9 cellular contexts compared by ENCODE assay signal in the genomic region with DNA sequence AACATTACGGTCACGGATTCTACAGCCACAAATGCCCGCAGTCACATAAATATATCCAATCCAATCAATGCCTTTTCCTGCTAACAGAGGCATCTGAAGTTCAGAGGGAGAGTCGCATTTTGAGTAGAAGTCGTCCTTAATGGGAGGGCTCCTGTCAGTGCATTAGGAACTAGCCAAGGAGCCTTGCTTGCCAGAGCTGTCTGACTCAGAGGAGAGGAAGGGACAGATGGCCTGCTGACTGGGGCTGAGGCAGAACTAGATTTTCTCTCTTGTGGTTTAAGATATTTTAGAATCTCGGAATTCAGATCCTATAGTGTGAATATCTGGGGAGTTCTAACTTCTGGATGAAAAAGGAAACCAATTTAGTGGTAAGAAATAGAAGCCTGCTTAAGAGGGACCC. TPM values are rescaled to one million over a fixed set of nuclear protein-coding genes. Genes with fewer than 3 reads are reported as not detected.
A peak's percentile ranks its signal among the peaks of the same experiment; 100 is the strongest.
DNase-seq lines count a peak whose midpoint lies in the region; ATAC-seq and TF ChIP-seq lines count a peak whose summit lies in the region.
"Had no signal": no experiment of that assay in that cellular context is flagged by ENCODE, and none has a peak within 500 bp of the region (broad histone marks: within the 10 kb centered on the region; RNA-seq: fewer than 3 reads in every experiment).

No MANE protein-coding gene starts in this region.

- H3K36me3 Mint-ChIP-seq in activated T-cell treated with anti-CD3 and anti-CD28 coated beads, Interleukin-2, amount 50 U/mL, for 72 hours (ENCODE audit: insufficient read depth in 2 of 2) = peaks cover 0 to 1% of the 10 kb centered on the region in 2 donors

- H2BK5ac ChIP-seq in mesenchymal stem cell (ENCODE audit: low read depth, low read length, poor library complexity, severe bottlenecking) = no peak overlapping the region

- peak overlapping the region; percentile 61 for H3K27ac Mint-ChIP-seq in activated T-cell treated with anti-CD3 and anti-CD28 coated beads, Interleukin-2, amount 50 U/mL, for 72 hours

- H4K91ac ChIP-seq in mesenchymal stem cell (ENCODE audit: low read length) = no peak overlapping the region

- DNase-seq in activated T-cell treated with anti-CD3 and anti-CD28 coated beads, Interleukin-2, amount 50 U/mL, for 72 hours = no peak
- DNase-seq in activated T-cell treated with anti-CD3 and anti-CD28 coated beads, Interleukin-2, amount 50 U/mL, for 1 hour = no peak
- DNase-seq in cerebellum (ENCODE audit: low spot score) (peak; percentile 60), mesenchymal stem cell (peak; percentile 83), vagina (ENCODE audit: extremely low spot score in 2 of 2) (no peak), NCI-H146 (lab: John Stamatoyannopoulos, UW) (no peak)

- no peak overlapping the region for H3K18ac ChIP-seq in mesenchymal stem cell (ENCODE audit: low read depth in 1 of 2, low read length in 2 of 2)

- H3K4me1 Mint-ChIP-seq in activated T-cell treated with anti-CD3 and anti-CD28 coated beads, Interleukin-2, amount 50 U/mL, for 72 hours (ENCODE audit: low read depth) = peaks cover 34% of the 10 kb centered on the region

- no peaks in the 10 kb centered on the region for H3K27me3 Mint-ChIP-seq in activated T-cell treated with anti-CD3 and anti-CD28 coated beads, Interleukin-2, amount 50 U/mL, for 72 hours (ENCODE audit: low read depth)

- no peak overlapping the region for H2AFZ ChIP-seq in mesenchymal stem cell (ENCODE audit: low read depth, low read length)

- whole genome bisulfite sequencing in mesenchymal stem cell = 84% methylated on average over 6 of the region's 6 CpGs

- H3K27me3 ChIP-seq in mesenchymal stem cell (ENCODE audit: control insufficient read depth in 1 of 2, insufficient read depth in 1 of 2, low read length in 2 of 2) (no peaks in the 10 kb centered on the region), vagina (no peaks in the 10 kb centered on the region)

- no peak overlapping the region for H3K4ac ChIP-seq in mesenchymal stem cell (ENCODE audit: low read depth in 1 of 2, low read length in 2 of 2)

- no peak overlapping the region for H3K14ac ChIP-seq in mesenchymal stem cell (ENCODE audit: low read length in 2 of 2)

- no peak for TF ChIP-seq POLR2A in vagina (IDR thresholded peaks at IDR 0.05)

- no peak overlapping the region for H2AK5ac ChIP-seq in mesenchymal stem cell (ENCODE audit: low read length, severe bottlenecking)

- intact Hi-C loops in vagina (cut with DNase I) = no loop called here

- H3K9me3 ChIP-seq in mesenchymal stem cell (ENCODE audit: control insufficient read depth, low read length) (no peaks in the 10 kb centered on the region), vagina (no peaks in the 10 kb centered on the region)

- no peak overlapping the region for H3K4me3 Mint-ChIP-seq in activated T-cell treated with anti-CD3 and anti-CD28 coated beads, Interleukin-2, amount 50 U/mL, for 72 hours

- TF ChIP-seq CTCF in vagina (IDR thresholded peaks at IDR 0.05) = no peak

- no peak for ATAC-seq in activated T-cell treated with anti-CD3 and anti-CD28 coated beads, Interleukin-2, amount 50 U/mL, for 72 hours (replicated peaks in 1 of 2)
- no peak for ATAC-seq in GM21528 (IDR thresholded peaks at IDR 0.05; ENCODE audit: low FRiP score, unreplicated experiment)
- ATAC-seq in HG02852 (IDR thresholded peaks at IDR 0.05; ENCODE audit: unreplicated experiment) = no peak

- H3K4me1 ChIP-seq in mesenchymal stem cell (ENCODE audit: control insufficient read depth, insufficient read depth, low read depth, low read length) (peaks cover 7% of the 10 kb centered on the region), vagina (peaks cover 11% of the 10 kb centered on the region)

- H3K4me3 ChIP-seq in mesenchymal stem cell (ENCODE audit: insufficient read depth in 1 of 2, low read depth in 1 of 2, low read length in 2 of 2) (peak overlapping the region in 1 of 2 experiments; percentile 56), vagina (no peak overlapping the region)

- H3K36me3 ChIP-seq in mesenchymal stem cell (ENCODE audit: control insufficient read depth in 1 of 2, insufficient read depth in 2 of 2, low read depth in 1 of 2, low read length in 2 of 2) (peaks cover 37 to 60% of the 10 kb centered on the region in 2 experiments), vagina (peaks cover 0 to 24% of the 10 kb centered on the region in 2 donors)

- H2BK15ac ChIP-seq in mesenchymal stem cell (ENCODE audit: low read depth, poor library complexity, severe bottlenecking) = no peak overlapping the region

- no peak overlapping the region for H2BK12ac ChIP-seq in mesenchymal stem cell (ENCODE audit: low read length in 2 of 2)

- H2BK120ac ChIP-seq in mesenchymal stem cell (ENCODE audit: low read depth, low read length) = no peak overlapping the region

- H4K8ac ChIP-seq in mesenchymal stem cell (ENCODE audit: low read length) = no peak overlapping the region

- no peaks in the 10 kb centered on the region for H3K9me3 Mint-ChIP-seq in activated T-cell treated with anti-CD3 and anti-CD28 coated beads, Interleukin-2, amount 50 U/mL, for 72 hours

- H3K4me2 ChIP-seq in mesenchymal stem cell (ENCODE audit: low read length, poor library complexity, severe bottlenecking) = no peak overlapping the region
- H3K4me2 ChIP-seq: KMS-11 had no signal

- H3K27ac ChIP-seq in mesenchymal stem cell (ENCODE audit: low read length, poor library complexity, severe bottlenecking) (peak overlapping the region; percentile 37), vagina (peak overlapping the region; percentile 24)
- H3K27ac ChIP-seq: KMS-11 had no signal

- H3K9ac ChIP-seq in mesenchymal stem cell (ENCODE audit: low read length) = peak overlapping the region; percentile 68
- H3K9ac ChIP-seq: KMS-11 had no signal

- H3K79me1 ChIP-seq in mesenchymal stem cell (replicated peaks; ENCODE audit: low read length, poor library complexity, severe bottlenecking) = peaks cover 11% of the 10 kb centered on the region

- H3K23ac ChIP-seq in mesenchymal stem cell (ENCODE audit: low read length in 2 of 2) = no peak overlapping the region

RNA-seq across cellular contexts. Expression of a gene that starts 10.6 kb away (rescaled TPM):
- 10 to 100 TPM in 1 of 2 donors, 1 to 10 TPM in 1; 8.7 to 18.9 TPM for total RNA-seq in activated T-cell treated with anti-CD3 and anti-CD28 coated beads, Interleukin-2, amount 50 U/mL, for 72 hours
- total RNA-seq in cerebellum (3.4 TPM), vagina (7.4 TPM)
- polyA plus RNA-seq in mesenchymal stem cell (2013, experiment 1 of 2) = 12.0 TPM
- polyA plus RNA-seq in mesenchymal stem cell (2013, experiment 2 of 2) = 12.6 TPM

RNA-seq across cellular contexts. Expression of a gene that starts 35.6 kb away (rescaled TPM):
- 1 to 10 TPM in 1 of 2 donors, under 1 TPM in 1; 0.41 to 1.5 TPM for total RNA-seq in activated T-cell treated with anti-CD3 and anti-CD28 coated beads, Interleukin-2, amount 50 U/mL, for 72 hours
- total RNA-seq in cerebellum (0.73 TPM), vagina (2.0 TPM)
- polyA plus RNA-seq in mesenchymal stem cell (2013, experiment 1 of 2) = 0.08 TPM
- 0.04 TPM for polyA plus RNA-seq in mesenchymal stem cell (2013, experiment 2 of 2)

RNA-seq across cellular contexts. Expression of a gene that starts 56.0 kb away (rescaled TPM):
- 10 to 100 TPM; 84.7 to 96.1 TPM for total RNA-seq in activated T-cell treated with anti-CD3 and anti-CD28 coated beads, Interleukin-2, amount 50 U/mL, for 72 hours
- 43.6 TPM for total RNA-seq in cerebellum
- polyA plus RNA-seq in mesenchymal stem cell (2013, experiment 1 of 2) = 14.3 TPM
- polyA plus RNA-seq in mesenchymal stem cell (2013, experiment 2 of 2) = 14.6 TPM
- total RNA-seq in vagina = 10.8 TPM

Comparison
In these comparisons a context has a peak if more than half of its experiments do, and no peak if none do; other contexts are left out.
1. DNase-seq: peak in cerebellum (single experiment) and mesenchymal stem cell (single experiment); none in activated T-cell treated with anti-CD3 and anti-CD28 coated beads, Interleukin-2, amount 50 U/mL, for 72 hours (0 of 2), activated T-cell treated with anti-CD3 and anti-CD28 coated beads, Interleukin-2, amount 50 U/mL, for 1 hour (single experiment), vagina (0 of 2) and NCI-H146 (single experiment).